ENCODE assay signal across 8 cellular contexts in the genomic region with DNA sequence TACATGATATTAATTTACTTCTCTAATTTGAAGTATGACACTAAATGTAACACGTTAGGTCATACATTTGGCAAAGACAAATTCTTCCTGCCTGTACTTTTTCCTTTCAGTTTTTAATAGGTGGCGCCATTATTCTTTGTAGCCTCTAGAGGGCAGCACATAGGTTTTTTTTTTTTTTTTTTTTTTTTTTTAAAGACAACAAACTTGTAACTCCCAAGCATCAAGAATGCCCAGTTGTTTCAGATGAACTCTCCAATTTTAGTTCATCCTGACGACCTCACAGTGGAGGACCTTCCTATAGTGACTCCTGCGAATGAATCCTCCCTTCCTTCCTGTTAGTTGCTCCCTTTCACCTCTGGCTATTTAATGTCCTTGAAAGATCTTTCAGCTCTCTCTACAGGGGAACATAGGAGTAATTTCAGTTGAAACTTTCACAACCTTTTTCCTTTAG.
DNase-seq lines count a peak whose midpoint lies in the region; ATAC-seq and TF ChIP-seq lines count a peak whose summit lies in the region.

No MANE protein-coding gene starts in this region.

- H3K4me3 Mint-ChIP-seq in stimulated activated naive B cell treated with anti-CD40 and anti-IgM and Interleukin-4, amounts not matched to agents 10 μg/mL and 1 μg/mL and 100 μg/mL, for 72 hours, result peak overlapping the region; percentile 68 to 69
- no peak overlapping the region for H3K4me3 Mint-ChIP-seq in activated T-helper 2 cell treated with anti-CD3 and anti-CD28 coated beads, Interferon-gamma antibody, Interleukin-2, Interleukin-4, amounts not matched to agents 10 μg/mL and 5 μg/mL and 100 μg/mL, durations not matched to agents 14 hours and 24 hours and 36 hours (ENCODE audit: low read depth)

- peak overlapping the region; percentile 30 for H3K4me2 ChIP-seq in hepatocyte

- no peak overlapping the region for H3K4me3 ChIP-seq in hepatocyte

- H3K9me2 ChIP-seq in hepatocyte (replicated peaks; ENCODE audit: insufficient read depth), result no peaks in the 10 kb centered on the region

- no peak overlapping the region for H3K27ac ChIP-seq in hepatocyte

- no peaks in the 10 kb centered on the region for H3K27me3 ChIP-seq in hepatocyte

- H3K36me3 ChIP-seq in hepatocyte (replicated peaks; ENCODE audit: insufficient read depth, low read depth), result no peaks in the 10 kb centered on the region

- no peak overlapping the region for H2AFZ ChIP-seq in hepatocyte

- WGBS in hepatocyte (ENCODE audit: low lambda C conversion rate, missing lambda C conversion rate), result 10% methylated on average over 4 of the region's 4 CpGs

- no peaks in the 10 kb centered on the region for H4K20me1 ChIP-seq in hepatocyte (ENCODE audit: insufficient read depth, poor library complexity, severe bottlenecking)

- H3K36me3 Mint-ChIP-seq in stimulated activated naive B cell treated with anti-CD40 and anti-IgM and Interleukin-4, amounts not matched to agents 10 μg/mL and 1 μg/mL and 100 μg/mL, for 72 hours, result peaks cover 5 to 10% of the 10 kb centered on the region in 2 donors
- H3K36me3 Mint-ChIP-seq in activated T-helper 2 cell treated with anti-CD3 and anti-CD28 coated beads, Interferon-gamma antibody, Interleukin-2, Interleukin-4, amounts not matched to agents 10 μg/mL and 5 μg/mL and 100 μg/mL, durations not matched to agents 14 hours and 24 hours and 36 hours (ENCODE audit: low read depth), result no peaks in the 10 kb centered on the region

- H3K27ac Mint-ChIP-seq in stimulated activated naive B cell treated with anti-CD40 and anti-IgM and Interleukin-4, amounts not matched to agents 10 μg/mL and 1 μg/mL and 100 μg/mL, for 72 hours, result peak overlapping the region; percentile 34
- no peak overlapping the region for H3K27ac Mint-ChIP-seq in activated T-helper 2 cell treated with anti-CD3 and anti-CD28 coated beads, Interferon-gamma antibody, Interleukin-2, Interleukin-4, amounts not matched to agents 10 μg/mL and 5 μg/mL and 100 μg/mL, durations not matched to agents 14 hours and 24 hours and 36 hours

- H3K27me3 Mint-ChIP-seq in stimulated activated naive B cell treated with anti-CD40 and anti-IgM and Interleukin-4, amounts not matched to agents 10 μg/mL and 1 μg/mL and 100 μg/mL, for 72 hours, result no peaks in the 10 kb centered on the region
- peaks cover 2% of the 10 kb centered on the region for H3K27me3 Mint-ChIP-seq in activated T-helper 2 cell treated with anti-CD3 and anti-CD28 coated beads, Interferon-gamma antibody, Interleukin-2, Interleukin-4, amounts not matched to agents 10 μg/mL and 5 μg/mL and 100 μg/mL, durations not matched to agents 14 hours and 24 hours and 36 hours (ENCODE audit: low read depth)

- no peaks in the 10 kb centered on the region for H3K9me3 ChIP-seq in hepatocyte (ENCODE audit: low read depth)

- peak; percentile 54 for ATAC-seq in GM21526 (IDR thresholded peaks at IDR 0.05; ENCODE audit: low FRiP score, unreplicated experiment)
- ATAC-seq in stimulated activated naive B cell treated with anti-CD40 and anti-IgM and Interleukin-4, amounts not matched to agents 10 μg/mL and 1 μg/mL and 100 μg/mL, for 72 hours (replicated peaks), result peak; percentile 54 to 56
- ATAC-seq in GM19328 (IDR thresholded peaks at IDR 0.05; ENCODE audit: unreplicated experiment), result no peak

- TF ChIP-seq CTCF in hepatocyte (IDR thresholded peaks at IDR 0.05; ENCODE audit: poor library complexity), result peak; percentile 62

- intact Hi-C loops in activated T-helper 2 cell treated with anti-CD3 and anti-CD28 coated beads, Interferon-gamma antibody, Interleukin-2, Interleukin-4, amounts not matched to agents 10 μg/mL and 5 μg/mL and 100 μg/mL, durations not matched to agents 14 hours and 24 hours and 36 hours (cut with micrococcal nuclease), result loop anchor here (2.0 to 5.0 kb wide), 2 partner anchors 216 to 311 kb away; no protein-coding TSS in a partner anchor

- H3K4me1 Mint-ChIP-seq in stimulated activated naive B cell treated with anti-CD40 and anti-IgM and Interleukin-4, amounts not matched to agents 10 μg/mL and 1 μg/mL and 100 μg/mL, for 72 hours, result peaks cover 16 to 67% of the 10 kb centered on the region in 2 donors
- H3K4me1 Mint-ChIP-seq in activated T-helper 2 cell treated with anti-CD3 and anti-CD28 coated beads, Interferon-gamma antibody, Interleukin-2, Interleukin-4, amounts not matched to agents 10 μg/mL and 5 μg/mL and 100 μg/mL, durations not matched to agents 14 hours and 24 hours and 36 hours (ENCODE audit: low read depth), result no peaks in the 10 kb centered on the region

- DNase-seq in D341Med (ENCODE audit: low spot score) (peak; percentile 42), NCI-H446 (lab: John Stamatoyannopoulos, UW) (peak; percentile 60 to 67), astrocyte of the hippocampus (ENCODE audit: low read depth, low spot score) (peak; percentile 52), hepatocyte (ENCODE audit: low spot score) (peak; percentile 23)
- DNase-seq in stimulated activated naive B cell treated with anti-CD40 and anti-IgM and Interleukin-4, amounts not matched to agents 10 μg/mL and 1 μg/mL and 100 μg/mL, for 72 hours, result no peak
- DNase-seq in activated T-helper 2 cell treated with anti-CD3 and anti-CD28 coated beads, Interferon-gamma antibody, Interleukin-2, Interleukin-4, amounts not matched to agents 10 μg/mL and 5 μg/mL and 100 μg/mL, durations not matched to agents 14 hours and 24 hours and 36 hours (ENCODE audit: low spot score), result no peak

- peaks cover 9% of the 10 kb centered on the region for H3K4me1 ChIP-seq in hepatocyte (ENCODE audit: insufficient read depth)

- H3K9me3 Mint-ChIP-seq in stimulated activated naive B cell treated with anti-CD40 and anti-IgM and Interleukin-4, amounts not matched to agents 10 μg/mL and 1 μg/mL and 100 μg/mL, for 72 hours, result peaks cover 0 to 2% of the 10 kb centered on the region in 2 donors
- no peaks in the 10 kb centered on the region for H3K9me3 Mint-ChIP-seq in activated T-helper 2 cell treated with anti-CD3 and anti-CD28 coated beads, Interferon-gamma antibody, Interleukin-2, Interleukin-4, amounts not matched to agents 10 μg/mL and 5 μg/mL and 100 μg/mL, durations not matched to agents 14 hours and 24 hours and 36 hours

- H3K79me2 ChIP-seq in hepatocyte, result no peaks in the 10 kb centered on the region

Comparison
In these comparisons a context has a peak if more than half of its experiments do, and no peak if none do; other contexts are left out.
1. DNase-seq: peak in D341Med (single experiment), NCI-H446 (2 of 2), astrocyte of the hippocampus (single experiment) and hepatocyte (single experiment); none in stimulated activated naive B cell treated with anti-CD40 and anti-IgM and Interleukin-4, amounts not matched to agents 10 μg/mL and 1 μg/mL and 100 μg/mL, for 72 hours (single experiment) and activated T-helper 2 cell treated with anti-CD3 and anti-CD28 coated beads, Interferon-gamma antibody, Interleukin-2, Interleukin-4, amounts not matched to agents 10 μg/mL and 5 μg/mL and 100 μg/mL, durations not matched to agents 14 hours and 24 hours and 36 hours (single experiment).